In the genomic region with DNA sequence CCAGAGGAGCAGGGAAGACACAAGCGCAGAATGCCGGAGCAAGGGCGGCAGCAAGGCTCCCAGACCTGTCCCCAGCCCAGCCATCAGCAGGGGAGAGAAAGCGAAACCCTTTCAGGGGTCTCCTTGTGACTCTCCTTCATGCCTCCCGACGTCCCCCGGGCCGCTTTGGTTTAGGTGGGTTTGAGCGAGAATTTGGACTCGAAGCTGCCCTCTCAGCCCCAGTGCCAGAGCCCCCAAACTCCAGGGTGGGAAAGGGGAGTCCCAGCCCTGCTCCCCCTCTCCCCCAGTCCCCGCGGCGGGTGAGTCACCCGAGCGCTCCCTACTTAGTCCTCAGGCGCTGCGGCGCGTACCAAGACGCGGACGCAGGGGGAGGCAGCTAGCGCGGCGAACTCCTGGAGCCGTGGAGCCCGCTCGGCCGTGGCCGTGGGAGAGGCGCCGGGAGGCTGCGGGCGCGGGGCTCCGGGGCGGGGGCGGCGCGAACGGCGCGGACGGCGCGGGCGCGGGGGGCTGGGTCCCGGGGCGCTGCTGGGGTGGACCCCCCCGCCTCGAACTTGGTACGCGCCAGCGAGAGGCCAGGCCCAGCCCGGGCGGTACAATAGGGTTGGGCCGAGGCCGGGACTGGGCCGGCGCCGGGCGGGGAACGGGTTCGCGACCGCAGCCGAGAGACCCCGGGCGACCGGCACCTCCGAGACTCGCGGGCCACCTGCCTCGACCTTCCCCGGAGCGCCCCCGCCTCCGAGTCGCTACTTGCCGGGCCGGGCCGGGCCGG, we compare ENCODE assay signal across 8 cellular contexts. TPM values are rescaled to one million over a fixed set of nuclear protein-coding genes. Genes with fewer than 3 reads are reported as not detected.
DNase-seq lines count a peak whose midpoint lies in the region; ATAC-seq and TF ChIP-seq lines count a peak whose summit lies in the region.

TSS of gene MAP7D1 (plus strand) at position 601 of the 769 bp plus-strand sequence. CDS start 258 bp downstream, outside the sequence.

- no peaks in the 10 kb centered on the region for H3K9me2 ChIP-seq in Karpas-422 (replicated peaks; ENCODE audit: insufficient read depth, low read length)

- peak; percentile 90 for DNase-seq in DMS153 treated with DMSO at 0.1 percent for 48 hours (lab: John Stamatoyannopoulos, UW; ENCODE audit: unreplicated experiment)
- peak; percentile 92 for DNase-seq in Karpas-422
- peak; percentile 87 for DNase-seq in activated naive CD4-positive, alpha-beta T cell treated with anti-CD3 and anti-CD28 coated beads, Interleukin-2, amount 10 ng/mL, durations not matched to agents 7 days and 5 days
- no peak for DNase-seq in glomerular endothelial cell (ENCODE audit: extremely low read depth, low read depth, low spot score)
- peak; percentile 98 for DNase-seq in osteoblast (ENCODE audit: insufficient read length, low spot score, missing footprints)
- DNase-seq in testis: peak; percentile 86

- H3K27me3 ChIP-seq in Karpas-422 (ENCODE audit: low read length): no peaks in the 10 kb centered on the region
- no peaks in the 10 kb centered on the region for H3K27me3 ChIP-seq in osteoblast (ENCODE audit: insufficient read depth, low read length)
- no peaks in the 10 kb centered on the region for H3K27me3 ChIP-seq in testis

- no peak for TF ChIP-seq POLR2A in testis (IDR thresholded peaks at IDR 0.05)

- H3K36me3 ChIP-seq in Karpas-422 (ENCODE audit: insufficient read depth, low read length): 0 out of 2 replicates have a peak, but pooled peaks cover 6% of the 10 kb centered on the region
- peaks cover 21% of the 10 kb centered on the region for H3K36me3 ChIP-seq in osteoblast (ENCODE audit: insufficient read depth, low read length)
- H3K36me3 ChIP-seq in testis (ENCODE audit: low read depth, missing control alignments): no peaks in the 10 kb centered on the region

- H3K9me3 ChIP-seq in Karpas-422 (ENCODE audit: low read length) (no peaks in the 10 kb centered on the region), osteoblast (ENCODE audit: low read depth, low read length) (no peaks in the 10 kb centered on the region), testis (no peaks in the 10 kb centered on the region)

- H3K9ac ChIP-seq in Karpas-422 (ENCODE audit: low read length): peak within 1 kb of the TSS; percentile 99

- H3K27ac ChIP-seq in Karpas-422 (ENCODE audit: low read length): peak within 1 kb of the TSS; percentile 81
- H3K27ac ChIP-seq in osteoblast (ENCODE audit: low read depth, low read length): peak within 1 kb of the TSS; percentile 96
- H3K27ac ChIP-seq in testis: peak within 1 kb of the TSS; percentile 97 to 99

- TF ChIP-seq CTCF in osteoblast (IDR thresholded peaks at IDR 0.05; ENCODE audit: extremely low read depth, low read depth, low read length) (no peak), testis (IDR thresholded peaks at IDR 0.05) (no peak)

- H3K79me2 ChIP-seq in Karpas-422 (ENCODE audit: low read length) (peaks cover 46% of the 10 kb centered on the region), osteoblast (ENCODE audit: insufficient read depth, low read length) (peaks cover 57% of the 10 kb centered on the region)

- H3K27ac Mint-ChIP-seq in activated naive CD4-positive, alpha-beta T cell treated with anti-CD3 and anti-CD28 coated beads, Interleukin-2, amount 10 ng/mL, durations not matched to agents 7 days and 5 days: peak within 1 kb of the TSS; percentile 92

- H3K4me1 Mint-ChIP-seq in activated naive CD4-positive, alpha-beta T cell treated with anti-CD3 and anti-CD28 coated beads, Interleukin-2, amount 10 ng/mL, durations not matched to agents 7 days and 5 days: peaks cover 77% of the 10 kb centered on the region

- CTCF ChIA-PET in activated naive CD4-positive, alpha-beta T cell treated with anti-CD3 and anti-CD28 coated beads, Interleukin-2, amount 10 ng/mL, durations not matched to agents 7 days and 5 days (lab: Charles Lee): interaction anchor here (9.5 kb wide), 1 partner anchor 31 kb away, joined by 179 read pairs; no protein-coding TSS in a partner anchor

- peak within 1 kb of the TSS; percentile 98 for H3K4me2 ChIP-seq in Karpas-422 (ENCODE audit: low read depth, low read length, poor library complexity, severe bottlenecking)
- peak within 1 kb of the TSS; percentile 97 for H3K4me2 ChIP-seq in osteoblast (ENCODE audit: insufficient read depth, low read length)

- H4K20me1 ChIP-seq in Karpas-422 (ENCODE audit: insufficient read depth, low read depth, low read length): peaks cover 18% of the 10 kb centered on the region
- H4K20me1 ChIP-seq in osteoblast (ENCODE audit: insufficient read depth, low read length): peaks cover 39% of the 10 kb centered on the region

- H3K4me3 ChIP-seq in Karpas-422 (ENCODE audit: low read length) (peak within 1 kb of the TSS; percentile 98), osteoblast (ENCODE audit: insufficient read depth, low read length) (peak within 1 kb of the TSS; percentile 98), testis (peak within 1 kb of the TSS; percentile 93 to 100)

- peaks cover 29% of the 10 kb centered on the region for H3K36me3 Mint-ChIP-seq in activated naive CD4-positive, alpha-beta T cell treated with anti-CD3 and anti-CD28 coated beads, Interleukin-2, amount 10 ng/mL, durations not matched to agents 7 days and 5 days

- peak; percentile 44 for ATAC-seq in GM21619 (IDR thresholded peaks at IDR 0.05; ENCODE audit: unreplicated experiment)
- ATAC-seq in SK-N-SH treated with all-trans-retinoic acid at 6 μM for 48 hours: peak; percentile 52

- 0 to 1% methylated on average over 14 to 24 of the region's 84 CpGs for WGBS in testis, 2 donors

- peak within 1 kb of the TSS; percentile 94 for H3K4me3 Mint-ChIP-seq in activated naive CD4-positive, alpha-beta T cell treated with anti-CD3 and anti-CD28 coated beads, Interleukin-2, amount 10 ng/mL, durations not matched to agents 7 days and 5 days

- no peaks in the 10 kb centered on the region for H3K27me3 Mint-ChIP-seq in activated naive CD4-positive, alpha-beta T cell treated with anti-CD3 and anti-CD28 coated beads, Interleukin-2, amount 10 ng/mL, durations not matched to agents 7 days and 5 days

- peak within 1 kb of the TSS; percentile 93 for H2AFZ ChIP-seq in Karpas-422 (ENCODE audit: low read length)
- H2AFZ ChIP-seq in osteoblast (ENCODE audit: low read length): peak within 1 kb of the TSS; percentile 87

- no peaks in the 10 kb centered on the region for H3K9me3 Mint-ChIP-seq in activated naive CD4-positive, alpha-beta T cell treated with anti-CD3 and anti-CD28 coated beads, Interleukin-2, amount 10 ng/mL, durations not matched to agents 7 days and 5 days

- intact Hi-C loops in testis (cut with DNase I; ENCODE audit: low total_unique reads): loop anchor here (10.0 kb wide), 1 partner anchor 129 kb away; no protein-coding TSS in a partner anchor

- H3K4me1 ChIP-seq in Karpas-422 (ENCODE audit: low read length) (peaks cover 57% of the 10 kb centered on the region), osteoblast (ENCODE audit: insufficient read depth, low read length) (peaks cover 53% of the 10 kb centered on the region), testis (peaks cover 57% of the 10 kb centered on the region)

TF ChIP-seq in SK-N-SH treated with all-trans-retinoic acid at 6 μM for 48 hours, 23 proteins besides CTCF, POLR2A, EP300 and RAD21:
- TF ChIP-seq ESRRG (CRISPR knock-in tag; IDR thresholded peaks at IDR 0.05) (0 out of 2 replicates have a peak, but pooled peaks have one; percentile 60), ZC3H10 (CRISPR knock-in tag; IDR thresholded peaks at IDR 0.05) (no peak)

RNA-seq across cellular contexts. Expression of gene MAP7D1, which starts in this region (rescaled TPM):
- total RNA-seq in Karpas-422 (2014; rRNA removed; shearing (Covaris generic); ENCODE audit: low replicate concordance): 24.1 and 87.3 TPM in 2 replicates
- 234 and 282 TPM in 2 replicates for total RNA-seq in glomerular endothelial cell
- total RNA-seq in osteoblast: 106 and 132 TPM in 2 replicates
- total RNA-seq in testis: 10 to 100 TPM; 45.4 to 59.6 TPM
- 50.2 TPM for polyA plus RNA-seq in testis (ENCODE audit: insufficient read depth, low read depth, low replicate concordance)
